ENCODE assay signal across 1 cellular context in the genomic region with DNA sequence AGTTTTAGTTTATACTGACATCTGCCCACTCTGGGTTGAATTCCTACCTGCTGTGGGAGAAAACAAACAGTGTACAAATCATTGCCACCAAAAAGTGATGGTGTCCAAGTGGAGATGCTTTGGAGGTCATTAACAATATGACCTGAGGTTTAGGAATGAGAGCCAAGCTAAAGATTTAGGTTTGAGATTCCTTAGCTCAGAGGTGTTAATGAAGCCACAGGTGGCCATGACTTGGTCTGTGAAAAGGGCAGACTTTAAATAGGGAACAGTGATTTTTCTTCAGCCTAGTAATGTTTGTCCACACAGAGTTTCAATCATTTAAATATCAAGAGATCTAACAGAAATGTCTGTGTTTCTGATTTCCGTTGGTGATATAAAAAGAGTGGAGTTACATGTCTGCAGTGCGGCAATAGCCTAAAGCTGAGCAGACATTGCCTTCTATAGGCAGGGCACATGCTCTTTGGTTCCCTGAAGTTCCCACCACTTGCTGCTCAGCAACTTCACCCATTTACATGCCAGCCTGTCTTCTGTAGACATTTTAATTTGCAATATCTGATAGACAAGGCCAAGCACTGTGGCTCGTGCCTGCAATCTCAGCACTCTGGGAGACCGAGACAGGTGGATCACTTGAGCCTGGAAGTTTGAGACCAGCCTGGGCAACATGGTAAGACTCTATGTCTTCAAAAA.
TF ChIP-seq lines count a peak whose summit lies in the region.

No MANE protein-coding gene starts in this region.

TF ChIP-seq in GM23338, 12 proteins besides CTCF, POLR2A, EP300 and RAD21 (continued from another document):
- TF ChIP-seq, protein P1, sequence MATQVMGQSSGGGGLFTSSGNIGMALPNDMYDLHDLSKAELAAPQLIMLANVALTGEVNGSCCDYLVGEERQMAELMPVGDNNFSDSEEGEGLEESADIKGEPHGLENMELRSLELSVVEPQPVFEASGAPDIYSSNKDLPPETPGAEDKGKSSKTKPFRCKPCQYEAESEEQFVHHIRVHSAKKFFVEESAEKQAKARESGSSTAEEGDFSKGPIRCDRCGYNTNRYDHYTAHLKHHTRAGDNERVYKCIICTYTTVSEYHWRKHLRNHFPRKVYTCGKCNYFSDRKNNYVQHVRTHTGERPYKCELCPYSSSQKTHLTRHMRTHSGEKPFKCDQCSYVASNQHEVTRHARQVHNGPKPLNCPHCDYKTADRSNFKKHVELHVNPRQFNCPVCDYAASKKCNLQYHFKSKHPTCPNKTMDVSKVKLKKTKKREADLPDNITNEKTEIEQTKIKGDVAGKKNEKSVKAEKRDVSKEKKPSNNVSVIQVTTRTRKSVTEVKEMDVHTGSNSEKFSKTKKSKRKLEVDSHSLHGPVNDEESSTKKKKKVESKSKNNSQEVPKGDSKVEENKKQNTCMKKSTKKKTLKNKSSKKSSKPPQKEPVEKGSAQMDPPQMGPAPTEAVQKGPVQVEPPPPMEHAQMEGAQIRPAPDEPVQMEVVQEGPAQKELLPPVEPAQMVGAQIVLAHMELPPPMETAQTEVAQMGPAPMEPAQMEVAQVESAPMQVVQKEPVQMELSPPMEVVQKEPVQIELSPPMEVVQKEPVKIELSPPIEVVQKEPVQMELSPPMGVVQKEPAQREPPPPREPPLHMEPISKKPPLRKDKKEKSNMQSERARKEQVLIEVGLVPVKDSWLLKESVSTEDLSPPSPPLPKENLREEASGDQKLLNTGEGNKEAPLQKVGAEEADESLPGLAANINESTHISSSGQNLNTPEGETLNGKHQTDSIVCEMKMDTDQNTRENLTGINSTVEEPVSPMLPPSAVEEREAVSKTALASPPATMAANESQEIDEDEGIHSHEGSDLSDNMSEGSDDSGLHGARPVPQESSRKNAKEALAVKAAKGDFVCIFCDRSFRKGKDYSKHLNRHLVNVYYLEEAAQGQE (IDR thresholded peaks at IDR 0.05; ENCODE audit: unreplicated experiment) = no peak
- no peak for TF ChIP-seq ZNF114 (CRISPR knock-in tag; IDR thresholded peaks at IDR 0.05)
- TF ChIP-seq CREB1 (CRISPR knock-in tag; IDR thresholded peaks at IDR 0.05; ENCODE audit: low read depth) = no peak
- no peak for TF ChIP-seq NANOG (IDR thresholded peaks at IDR 0.05; ENCODE audit: borderline replicate concordance)
- TF ChIP-seq EZH2 (IDR thresholded peaks at IDR 0.05; ENCODE audit: low read depth, unreplicated experiment) = no peak
- TF ChIP-seq POLR2AphosphoS5 (IDR thresholded peaks at IDR 0.05; ENCODE audit: low read depth) = no peak
- no peak for TF ChIP-seq EZH2phosphoT487 (IDR thresholded peaks at IDR 0.05; ENCODE audit: unreplicated experiment)
- TF ChIP-seq JUNB (IDR thresholded peaks at IDR 0.05; ENCODE audit: unreplicated experiment) = no peak
- TF ChIP-seq, protein P2, sequence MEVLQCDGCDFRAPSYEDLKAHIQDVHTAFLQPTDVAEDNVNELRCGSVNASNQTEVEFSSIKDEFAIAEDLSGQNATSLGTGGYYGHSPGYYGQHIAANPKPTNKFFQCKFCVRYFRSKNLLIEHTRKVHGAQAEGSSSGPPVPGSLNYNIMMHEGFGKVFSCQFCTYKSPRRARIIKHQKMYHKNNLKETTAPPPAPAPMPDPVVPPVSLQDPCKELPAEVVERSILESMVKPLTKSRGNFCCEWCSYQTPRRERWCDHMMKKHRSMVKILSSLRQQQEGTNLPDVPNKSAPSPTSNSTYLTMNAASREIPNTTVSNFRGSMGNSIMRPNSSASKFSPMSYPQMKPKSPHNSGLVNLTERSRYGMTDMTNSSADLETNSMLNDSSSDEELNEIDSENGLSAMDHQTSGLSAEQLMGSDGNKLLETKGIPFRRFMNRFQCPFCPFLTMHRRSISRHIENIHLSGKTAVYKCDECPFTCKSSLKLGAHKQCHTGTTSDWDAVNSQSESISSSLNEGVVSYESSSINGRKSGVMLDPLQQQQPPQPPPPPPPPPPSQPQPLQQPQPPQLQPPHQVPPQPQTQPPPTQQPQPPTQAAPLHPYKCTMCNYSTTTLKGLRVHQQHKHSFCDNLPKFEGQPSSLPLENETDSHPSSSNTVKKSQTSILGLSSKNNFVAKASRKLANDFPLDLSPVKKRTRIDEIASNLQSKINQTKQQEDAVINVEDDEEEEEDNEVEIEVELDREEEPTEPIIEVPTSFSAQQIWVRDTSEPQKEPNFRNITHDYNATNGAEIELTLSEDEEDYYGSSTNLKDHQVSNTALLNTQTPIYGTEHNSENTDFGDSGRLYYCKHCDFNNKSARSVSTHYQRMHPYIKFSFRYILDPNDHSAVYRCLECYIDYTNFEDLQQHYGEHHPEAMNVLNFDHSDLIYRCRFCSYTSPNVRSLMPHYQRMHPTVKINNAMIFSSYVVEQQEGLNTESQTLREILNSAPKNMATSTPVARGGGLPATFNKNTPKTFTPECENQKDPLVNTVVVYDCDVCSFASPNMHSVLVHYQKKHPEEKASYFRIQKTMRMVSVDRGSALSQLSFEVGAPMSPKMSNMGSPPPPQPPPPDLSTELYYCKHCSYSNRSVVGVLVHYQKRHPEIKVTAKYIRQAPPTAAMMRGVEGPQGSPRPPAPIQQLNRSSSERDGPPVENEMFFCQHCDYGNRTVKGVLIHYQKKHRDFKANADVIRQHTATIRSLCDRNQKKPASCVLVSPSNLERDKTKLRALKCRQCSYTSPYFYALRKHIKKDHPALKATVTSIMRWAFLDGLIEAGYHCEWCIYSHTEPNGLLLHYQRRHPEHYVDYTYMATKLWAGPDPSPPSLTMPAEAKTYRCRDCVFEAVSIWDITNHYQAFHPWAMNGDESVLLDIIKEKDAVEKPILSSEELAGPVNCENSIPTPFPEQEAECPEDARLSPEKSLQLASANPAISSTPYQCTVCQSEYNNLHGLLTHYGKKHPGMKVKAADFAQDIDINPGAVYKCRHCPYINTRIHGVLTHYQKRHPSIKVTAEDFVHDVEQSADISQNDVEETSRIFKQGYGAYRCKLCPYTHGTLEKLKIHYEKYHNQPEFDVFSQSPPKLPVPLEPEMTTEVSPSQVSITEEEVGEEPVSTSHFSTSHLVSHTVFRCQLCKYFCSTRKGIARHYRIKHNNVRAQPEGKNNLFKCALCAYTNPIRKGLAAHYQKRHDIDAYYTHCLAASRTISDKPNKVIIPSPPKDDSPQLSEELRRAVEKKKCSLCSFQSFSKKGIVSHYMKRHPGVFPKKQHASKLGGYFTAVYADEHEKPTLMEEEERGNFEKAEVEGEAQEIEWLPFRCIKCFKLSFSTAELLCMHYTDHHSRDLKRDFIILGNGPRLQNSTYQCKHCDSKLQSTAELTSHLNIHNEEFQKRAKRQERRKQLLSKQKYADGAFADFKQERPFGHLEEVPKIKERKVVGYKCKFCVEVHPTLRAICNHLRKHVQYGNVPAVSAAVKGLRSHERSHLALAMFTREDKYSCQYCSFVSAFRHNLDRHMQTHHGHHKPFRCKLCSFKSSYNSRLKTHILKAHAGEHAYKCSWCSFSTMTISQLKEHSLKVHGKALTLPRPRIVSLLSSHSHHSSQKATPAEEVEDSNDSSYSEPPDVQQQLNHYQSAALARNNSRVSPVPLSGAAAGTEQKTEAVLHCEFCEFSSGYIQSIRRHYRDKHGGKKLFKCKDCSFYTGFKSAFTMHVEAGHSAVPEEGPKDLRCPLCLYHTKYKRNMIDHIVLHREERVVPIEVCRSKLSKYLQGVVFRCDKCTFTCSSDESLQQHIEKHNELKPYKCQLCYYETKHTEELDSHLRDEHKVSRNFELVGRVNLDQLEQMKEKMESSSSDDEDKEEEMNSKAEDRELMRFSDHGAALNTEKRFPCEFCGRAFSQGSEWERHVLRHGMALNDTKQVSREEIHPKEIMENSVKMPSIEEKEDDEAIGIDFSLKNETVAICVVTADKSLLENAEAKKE (CRISPR knock-in tag; IDR thresholded peaks at IDR 0.05) = no peak
- TF ChIP-seq, protein P3, sequence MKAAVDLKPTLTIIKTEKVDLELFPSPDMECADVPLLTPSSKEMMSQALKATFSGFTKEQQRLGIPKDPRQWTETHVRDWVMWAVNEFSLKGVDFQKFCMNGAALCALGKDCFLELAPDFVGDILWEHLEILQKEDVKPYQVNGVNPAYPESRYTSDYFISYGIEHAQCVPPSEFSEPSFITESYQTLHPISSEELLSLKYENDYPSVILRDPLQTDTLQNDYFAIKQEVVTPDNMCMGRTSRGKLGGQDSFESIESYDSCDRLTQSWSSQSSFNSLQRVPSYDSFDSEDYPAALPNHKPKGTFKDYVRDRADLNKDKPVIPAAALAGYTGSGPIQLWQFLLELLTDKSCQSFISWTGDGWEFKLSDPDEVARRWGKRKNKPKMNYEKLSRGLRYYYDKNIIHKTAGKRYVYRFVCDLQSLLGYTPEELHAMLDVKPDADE (IDR thresholded peaks at IDR 0.05) = no peak
- no peak for TF ChIP-seq STAT1 (IDR thresholded peaks at IDR 0.05; ENCODE audit: unreplicated experiment)
